ENCODE assay signal across 13 cellular contexts in genomic region chr5:40615586-40616193, GRCh38.
DNase-seq lines count a peak whose midpoint lies in the region; ATAC-seq and TF ChIP-seq lines count a peak whose summit lies in the region.
"Had no signal": no experiment of that assay in that cellular context is flagged by ENCODE, and none has a peak within 500 bp of the region (broad histone marks: within the 10 kb centered on the region; RNA-seq: fewer than 3 reads in every experiment).

No MANE protein-coding gene starts in this region.

- H3K4me3 ChIP-seq in CD8-positive, alpha-beta T cell (ENCODE audit: low read depth, low read length), result no peak overlapping the region
- H3K4me3 ChIP-seq in Loucy (ENCODE audit: low read length, poor library complexity, severe bottlenecking) (no peak overlapping the region), mucosa of rectum (ENCODE audit: low read length in 2 of 2) (peak overlapping the region; percentile 0 to 14), neural progenitor cell (no peak overlapping the region)

- H3K27ac Mint-ChIP-seq in CD8-positive, alpha-beta T cell, result peak overlapping the region; percentile 80
- H3K27ac Mint-ChIP-seq in Calu3 (ENCODE audit: unreplicated experiment), result no peak overlapping the region
- no peak overlapping the region for H3K27ac Mint-ChIP-seq in neural progenitor cell
- H3K27ac Mint-ChIP-seq: brain, type B pancreatic cell had no signal

- H3K36me3 Mint-ChIP-seq in CD8-positive, alpha-beta T cell, result no peaks in the 10 kb centered on the region
- H3K36me3 Mint-ChIP-seq in Calu3 (ENCODE audit: insufficient read depth, unreplicated experiment) (no peaks in the 10 kb centered on the region), neural progenitor cell (no peaks in the 10 kb centered on the region)
- H3K36me3 Mint-ChIP-seq: brain, type B pancreatic cell had no signal

- H2AFZ ChIP-seq in Loucy (ENCODE audit: low read length) (0 out of 2 replicates have a peak overlapping the region, but pooled peaks have one; percentile 12), neural progenitor cell (replicated peaks) (no peak overlapping the region)

- H3K9me3 Mint-ChIP-seq in CD8-positive, alpha-beta T cell, result peaks cover 2% of the 10 kb centered on the region
- H3K9me3 Mint-ChIP-seq in Calu3 (ENCODE audit: low read depth, unreplicated experiment) (no peaks in the 10 kb centered on the region), neural progenitor cell (no peaks in the 10 kb centered on the region)
- H3K9me3 Mint-ChIP-seq: brain, type B pancreatic cell had no signal

- H3K4me1 ChIP-seq in CD8-positive, alpha-beta T cell (ENCODE audit: insufficient read depth, low read length), result peaks cover 10% of the 10 kb centered on the region
- H3K4me1 ChIP-seq in Loucy (ENCODE audit: insufficient read depth, low read length, poor library complexity, severe bottlenecking) (peaks cover 35% of the 10 kb centered on the region), mucosa of rectum (ENCODE audit: control insufficient read depth in 2 of 2, insufficient read depth in 2 of 2, low read length in 2 of 2) (peaks cover 0 to 6% of the 10 kb centered on the region in 2 donors), neural progenitor cell (no peaks in the 10 kb centered on the region)

- intact Hi-C loops in CD8-positive, alpha-beta T cell (cut with DNase I, micrococcal nuclease), result loop anchor here (5.0 to 10.0 kb wide), 2 partner anchors 42 to 201 kb away; no protein-coding TSS in a partner anchor
- intact Hi-C loops in Calu3 (cut with micrococcal nuclease; ENCODE audit: unreplicated experiment), result no loop called here

- CTCF ChIA-PET in CD8-positive, alpha-beta T cell (lab: Charles Lee), result interaction anchor here (1.8 kb wide), 1 partner anchor 64 kb away, joined by 4 read pairs; the partner anchor contains the start of gene PTGER4
- CTCF ChIA-PET in Calu3 (lab: Charles Lee), result no interaction called here

- no peaks in the 10 kb centered on the region for H3K36me3 ChIP-seq in CD8-positive, alpha-beta T cell (ENCODE audit: insufficient read depth, low read length)
- H3K36me3 ChIP-seq in Loucy (ENCODE audit: insufficient read depth, low read length), result no peaks in the 10 kb centered on the region
- no peaks in the 10 kb centered on the region for H3K36me3 ChIP-seq in mucosa of rectum (ENCODE audit: control insufficient read depth in 2 of 2, insufficient read depth in 2 of 2, low read length in 2 of 2)
- no peaks in the 10 kb centered on the region for H3K36me3 ChIP-seq in neural progenitor cell

- H4K20me1 ChIP-seq in Loucy (ENCODE audit: insufficient read depth, low read length, poor library complexity, severe bottlenecking) (no peaks in the 10 kb centered on the region), neural progenitor cell (ENCODE audit: low read depth) (no peaks in the 10 kb centered on the region)

- no peaks in the 10 kb centered on the region for H3K27me3 Mint-ChIP-seq in CD8-positive, alpha-beta T cell (ENCODE audit: low read depth)
- H3K27me3 Mint-ChIP-seq in Calu3 (ENCODE audit: unreplicated experiment), result no peaks in the 10 kb centered on the region
- no peaks in the 10 kb centered on the region for H3K27me3 Mint-ChIP-seq in neural progenitor cell (ENCODE audit: insufficient read depth, low read depth)
- H3K27me3 Mint-ChIP-seq: type B pancreatic cell had no signal

- no peaks in the 10 kb centered on the region for H3K79me2 ChIP-seq in Loucy (ENCODE audit: insufficient read depth, low read length)
- H3K79me2 ChIP-seq in neural progenitor cell (ENCODE audit: low read depth), result no peaks in the 10 kb centered on the region

- peak overlapping the region; percentile 16 for H3K27ac ChIP-seq in CD8-positive, alpha-beta T cell (ENCODE audit: low read depth, low read length)
- H3K27ac ChIP-seq in mucosa of rectum (ENCODE audit: low read depth in 2 of 2, low read length in 2 of 2) (peak overlapping the region; percentile 36 to 49), neural progenitor cell (no peak overlapping the region)

- POLR2A ChIA-PET in CD8-positive, alpha-beta T cell (lab: Charles Lee), result interaction anchor here (0.8 to 1.4 kb wide), 4 partner anchors 9 to 64 kb away, joined by 3 to 5 read pairs (median 3); no protein-coding TSS in a partner anchor

- no peaks in the 10 kb centered on the region for H3F3A ChIP-seq in Loucy (ENCODE audit: low read depth)
- no peaks in the 10 kb centered on the region for H3F3A ChIP-seq in neural progenitor cell (ENCODE audit: low read depth)

- no peak for TF ChIP-seq CTCF in CD8-positive, alpha-beta T cell (IDR thresholded peaks at IDR 0.05)
- no peak for TF ChIP-seq CTCF in Loucy (conservative IDR thresholded peaks at IDR 0.05; ENCODE audit: low read length)
- TF ChIP-seq CTCF in Calu3 (IDR thresholded peaks at IDR 0.05; ENCODE audit: unreplicated experiment), result no peak
- no peak for TF ChIP-seq CTCF in neural progenitor cell (IDR thresholded peaks at IDR 0.05)

- peak; percentile 73 for ATAC-seq in CD8-positive, alpha-beta T cell
- no peak for ATAC-seq in GM19035 (IDR thresholded peaks at IDR 0.05; ENCODE audit: unreplicated experiment)

- H3K27me3 ChIP-seq in CD8-positive, alpha-beta T cell (ENCODE audit: insufficient read depth, low read length), result no peaks in the 10 kb centered on the region
- H3K27me3 ChIP-seq in Loucy (ENCODE audit: insufficient read depth, low read length, poor library complexity, severe bottlenecking) (no peaks in the 10 kb centered on the region), mucosa of rectum (ENCODE audit: control insufficient read depth in 2 of 2, insufficient read depth in 2 of 2, low read length in 2 of 2) (no peaks in the 10 kb centered on the region), neural progenitor cell (no peaks in the 10 kb centered on the region)

- BruUV-seq in Calu3 (replicated peaks; lab: Mats Ljungman, UMichigan), result no TSS peak

- H3K4me3 Mint-ChIP-seq in CD8-positive, alpha-beta T cell, result peak overlapping the region; percentile 44
- H3K4me3 Mint-ChIP-seq in Calu3 (ENCODE audit: low read depth, unreplicated experiment) (no peak overlapping the region), neural progenitor cell (no peak overlapping the region)
- H3K4me3 Mint-ChIP-seq: brain, neural crest cell, type B pancreatic cell had no signal

- H3K9ac ChIP-seq in Loucy (ENCODE audit: low read depth, low read length, poor library complexity, severe bottlenecking), result no peak overlapping the region
- no peak overlapping the region for H3K9ac ChIP-seq in mucosa of rectum (ENCODE audit: low read depth in 1 of 2, low read length in 2 of 2)
- no peak overlapping the region for H3K9ac ChIP-seq in neural progenitor cell

- H3K4me2 ChIP-seq in Loucy (ENCODE audit: low read depth, low read length, poor library complexity, severe bottlenecking), result peak overlapping the region; percentile 28
- no peak overlapping the region for H3K4me2 ChIP-seq in neural progenitor cell

- DNase-seq in CD8-positive, alpha-beta T cell, result no peak
- DNase-seq in amniotic epithelial cell (ENCODE audit: low read depth), result peak; percentile 54
- DNase-seq in Calu3, result no peak
- DNase-seq in globus pallidus (ENCODE audit: low spot score), result no peak
- no peak for DNase-seq in neural progenitor cell (ENCODE audit: low spot score)
- DNase-seq: NK-92 treated with Interleukin-12 subunit alpha and Interleukin-12 subunit beta, amount 100 ng/mL, for 24 hours; stimulated activated CD4-positive, alpha-beta T cell treated with anti-CD3 and anti-CD28 coated beads, Interleukin-2, amount 100 ng/mL, for 48 hours had no signal

- H3K9me2 ChIP-seq in Loucy (replicated peaks; ENCODE audit: low read depth, low read length), result no peaks in the 10 kb centered on the region

- no peaks in the 10 kb centered on the region for H3K9me3 ChIP-seq in CD8-positive, alpha-beta T cell (ENCODE audit: low read length)
- H3K9me3 ChIP-seq in Loucy (ENCODE audit: insufficient read depth, low read depth, low read length), result no peaks in the 10 kb centered on the region
- H3K9me3 ChIP-seq in mucosa of rectum (ENCODE audit: control insufficient read depth in 2 of 2, low read length in 2 of 2), result no peaks in the 10 kb centered on the region
- no peaks in the 10 kb centered on the region for H3K9me3 ChIP-seq in neural progenitor cell (ENCODE audit: low read depth)

- H3K4me1 Mint-ChIP-seq in CD8-positive, alpha-beta T cell (ENCODE audit: low read depth), result peaks cover 29% of the 10 kb centered on the region
- H3K4me1 Mint-ChIP-seq in Calu3 (ENCODE audit: low read depth, unreplicated experiment) (no peaks in the 10 kb centered on the region), neural progenitor cell (peaks cover 5% of the 10 kb centered on the region)
- H3K4me1 Mint-ChIP-seq: brain, neural crest cell had no signal

Comparison
In these comparisons a context has a peak if more than half of its experiments do, and no peak if none do; other contexts are left out.
1. H3K4me3 ChIP-seq: peak in mucosa of rectum (2 of 2); none in CD8-positive, alpha-beta T cell (single experiment), Loucy (single experiment) and neural progenitor cell (single experiment).